Comparison of ENCODE assay signal across 22 cellular contexts in genomic region chr6:129050086-129050485, GRCh38.
DNase-seq lines count a peak whose midpoint lies in the region; ATAC-seq and TF ChIP-seq lines count a peak whose summit lies in the region.
"Had no signal": no experiment of that assay in that cellular context is flagged by ENCODE, and none has a peak within 500 bp of the region (broad histone marks: within the 10 kb centered on the region; RNA-seq: fewer than 3 reads in every experiment).

No MANE protein-coding gene starts in this region.

- no peak overlapping the region for H3K27ac ChIP-seq in IMR-90 (ENCODE audit: insufficient read depth, low read length)
- no peak overlapping the region for H3K27ac ChIP-seq in smooth muscle cell (ENCODE audit: low read depth)
- H3K27ac ChIP-seq: VCaP had no signal

- H3K4me1 ChIP-seq in IMR-90 (ENCODE audit: control insufficient read depth, insufficient read depth, low read length): no peaks in the 10 kb centered on the region
- H3K4me1 ChIP-seq in smooth muscle cell (ENCODE audit: low read depth): no peaks in the 10 kb centered on the region

- no peak overlapping the region for H4K5ac ChIP-seq in IMR-90 (ENCODE audit: low read depth, low read length)

- no peak overlapping the region for H3K9ac ChIP-seq in IMR-90 (ENCODE audit: low read depth, low read length)
- H3K9ac ChIP-seq in smooth muscle cell (ENCODE audit: low read depth): no peak overlapping the region

- no peak overlapping the region for H2BK20ac ChIP-seq in IMR-90 (ENCODE audit: low read depth, low read length)

- H3K23ac ChIP-seq in IMR-90 (ENCODE audit: low read depth, low read length): no peak overlapping the region

- peak; percentile 4 for DNase-seq in Daoy (ENCODE audit: low read depth)
- DNase-seq in IMR-90: peak; percentile 32
- DNase-seq in choroid plexus epithelial cell (ENCODE audit: low read depth): peak; percentile 19
- DNase-seq in myocyte (ENCODE audit: low read depth): peak; percentile 36
- DNase-seq in medulla oblongata (ENCODE audit: extremely low spot score): no peak
- no peak for DNase-seq in smooth muscle cell (lab: John Stamatoyannopoulos, UW; ENCODE audit: unreplicated experiment)
- DNase-seq in COLO668 (lab: John Stamatoyannopoulos, UW; ENCODE audit: unreplicated experiment): no peak
- DNase-seq: ACHN; activated CD4-positive, alpha-beta T cell treated with anti-CD3 and anti-CD28 coated beads, Interleukin-2, amount 10 ng/mL, durations not matched to agents 7 days and 5 days; activated CD8-positive, alpha-beta memory T cell treated with anti-CD3 and anti-CD28 coated beads, Interleukin-2, amount 10 ng/mL, durations not matched to agents 7 days and 5 days; aorta; C1 segment of cervical spinal cord; Kasumi-1; left colon; natural killer cell; NCI-H1048; NCI-H187 treated with DMSO at 0.1 percent for 48 hours; small intestine; substantia nigra had no signal

- peak overlapping the region; percentile 58; the same call in 1 of the 2 replicates for H3K4ac ChIP-seq in IMR-90 (ENCODE audit: low read depth, low read length)

- intact Hi-C loops in IMR-90 (cut with micrococcal nuclease): no loop called here

- H3F3A ChIP-seq in smooth muscle cell (ENCODE audit: low read depth): no peaks in the 10 kb centered on the region

- no peak overlapping the region for H2AK9ac ChIP-seq in IMR-90 (replicated peaks; ENCODE audit: low read depth, low read length, poor library complexity)

- H3K36me3 ChIP-seq in IMR-90 (ENCODE audit: control insufficient read depth, insufficient read depth, low read length) (no peaks in the 10 kb centered on the region), smooth muscle cell (ENCODE audit: low read depth) (no peaks in the 10 kb centered on the region)

- POLR2A ChIA-PET in IMR-90 (lab: Charles Lee; ENCODE audit: unreplicated experiment): no interaction called here

- 0 out of 2 replicates have a peak overlapping the region, but pooled peaks have one; percentile 14 for H2BK120ac ChIP-seq in IMR-90 (ENCODE audit: low read depth, low read length)

- no peaks in the 10 kb centered on the region for H3K79me1 ChIP-seq in IMR-90 (ENCODE audit: low read depth in 1 of 2, low read length in 2 of 2)

- in situ Hi-C loops in IMR-90 (cut with MboI; ENCODE audit: low sequenced_read_pairs): no loop called here

- 83% methylated on average over 1 of the region's 4 CpGs; no CpG with 5 or more reads in 1 of the 2 experiments for WGBS in IMR-90 (ENCODE audit: extremely low coverage in 2 of 2, insufficient read length in 1 of 2), 2 experiments
- 84% methylated on average over 4 of the region's 4 CpGs for WGBS in smooth muscle cell (ENCODE audit: low lambda C conversion rate)

- ATAC-seq in IMR-90 (ENCODE audit: low read depth) (peak; percentile 21; the same call in 1 of the 2 replicates), GM18909 (IDR thresholded peaks at IDR 0.05; ENCODE audit: poor library complexity, unreplicated experiment) (no peak)
- ATAC-seq: activated CD8-positive, alpha-beta memory T cell treated with anti-CD3 and anti-CD28 coated beads, Interleukin-2, amount 10 ng/mL, durations not matched to agents 7 days and 5 days; left colon; natural killer cell; SK-N-SH treated with all-trans-retinoic acid at 6 μM for 48 hours had no signal

- no peak overlapping the region for H2AK5ac ChIP-seq in IMR-90 (ENCODE audit: low read depth, low read length)

- H3K14ac ChIP-seq in IMR-90 (replicated peaks; ENCODE audit: low read depth, low read length): no peak overlapping the region

- no peak overlapping the region for H3K56ac ChIP-seq in IMR-90 (ENCODE audit: extremely low read depth, insufficient read depth, low read length)

- no peak overlapping the region for H2BK15ac ChIP-seq in IMR-90 (ENCODE audit: low read depth, low read length)

- H2BK5ac ChIP-seq in IMR-90 (ENCODE audit: low read depth, low read length, poor library complexity, severe bottlenecking): no peak overlapping the region

- TF ChIP-seq POLR2A in IMR-90 (IDR thresholded peaks at IDR 0.05; ENCODE audit: low read depth, low read length): no peak

- CTCF ChIA-PET in IMR-90 (lab: Yijun Ruan, JAX): no interaction called here

- no peak overlapping the region for H3K4me3 ChIP-seq in IMR-90 (ENCODE audit: insufficient read depth, low read depth, low read length)
- H3K4me3 ChIP-seq in choroid plexus epithelial cell (ENCODE audit: low read depth, low read length): no peak overlapping the region
- no peak overlapping the region for H3K4me3 ChIP-seq in smooth muscle cell

- BruUV-seq in IMR-90 (replicated peaks; lab: Mats Ljungman, UMichigan): no TSS peak

- H4K91ac ChIP-seq in IMR-90 (ENCODE audit: insufficient read depth, low read depth, low read length): no peak overlapping the region

- no peaks in the 10 kb centered on the region for H3K9me1 ChIP-seq in IMR-90 (ENCODE audit: insufficient read depth, low read length)

- H3K79me2 ChIP-seq in smooth muscle cell (ENCODE audit: low read depth): no peaks in the 10 kb centered on the region

- no peak overlapping the region for H4K8ac ChIP-seq in IMR-90 (ENCODE audit: low read depth in 2 of 2, low read length in 2 of 2)

- no peaks in the 10 kb centered on the region for H3K27me3 ChIP-seq in IMR-90 (ENCODE audit: control insufficient read depth, insufficient read depth, low read length)
- H3K27me3 ChIP-seq in smooth muscle cell (ENCODE audit: low read depth): no peaks in the 10 kb centered on the region

- no peak for TF ChIP-seq RAD21 in IMR-90 (IDR thresholded peaks at IDR 0.05; ENCODE audit: low read length)

- TF ChIP-seq CTCF in IMR-90 (conservative IDR thresholded peaks at IDR 0.05; ENCODE audit: low read depth, low read length): no peak
- TF ChIP-seq CTCF in choroid plexus epithelial cell (conservative IDR thresholded peaks at IDR 0.05; ENCODE audit: low read depth, low read length): no peak
- no peak for TF ChIP-seq CTCF in smooth muscle cell (IDR thresholded peaks at IDR 0.05; ENCODE audit: borderline replicate concordance, insufficient read depth, poor library complexity, severe bottlenecking)

- H3K4me2 ChIP-seq in IMR-90 (ENCODE audit: low read depth, low read length) (no peak overlapping the region), smooth muscle cell (no peak overlapping the region)

- no peak overlapping the region; the same call in 1 of the 2 replicates for H3K18ac ChIP-seq in IMR-90 (ENCODE audit: low read depth, low read length)

- H3K9me3 ChIP-seq in IMR-90 (ENCODE audit: control insufficient read depth, insufficient read depth, low read length) (no peaks in the 10 kb centered on the region), smooth muscle cell (replicated peaks; ENCODE audit: low read depth) (no peaks in the 10 kb centered on the region)

- no peaks in the 10 kb centered on the region for H4K20me1 ChIP-seq in IMR-90 (ENCODE audit: insufficient read depth, low read length)
- no peaks in the 10 kb centered on the region for H4K20me1 ChIP-seq in smooth muscle cell (ENCODE audit: low read depth)

- H2AFZ ChIP-seq in IMR-90 (replicated peaks; ENCODE audit: low read length, poor library complexity) (no peak overlapping the region), smooth muscle cell (ENCODE audit: low read depth) (no peak overlapping the region)

- dilution Hi-C loops in IMR-90 (cut with HindIII; ENCODE audit: low sequenced_read_pairs, unreplicated experiment): no loop called here

TF ChIP-seq in IMR-90, 13 proteins besides CTCF, POLR2A, EP300 and RAD21:
- no peak for TF ChIP-seq BHLHE40 (IDR thresholded peaks at IDR 0.05; ENCODE audit: low read depth, low read length)
- no peak for TF ChIP-seq MXI1 (IDR thresholded peaks at IDR 0.05; ENCODE audit: borderline replicate concordance, low read depth, low read length)
- TF ChIP-seq SMC3 (IDR thresholded peaks at IDR 0.05; ENCODE audit: low read depth, low read length): no peak
- no peak for TF ChIP-seq NFE2L2 (IDR thresholded peaks at IDR 0.05; ENCODE audit: low read depth, low read length)
- no peak for TF ChIP-seq USF2 (IDR thresholded peaks at IDR 0.05; ENCODE audit: low read depth, low read length)
- no peak for TF ChIP-seq RCOR1 (IDR thresholded peaks at IDR 0.05; ENCODE audit: insufficient replicate concordance, low read length)
- no peak for TF ChIP-seq CHD1 (IDR thresholded peaks at IDR 0.05; ENCODE audit: low read depth, low read length)
- TF ChIP-seq FOS (IDR thresholded peaks at IDR 0.05; ENCODE audit: low read depth, low read length): no peak
- no peak for TF ChIP-seq MAFK (IDR thresholded peaks at IDR 0.05; ENCODE audit: low read depth, low read length)
- TF ChIP-seq CEBPB (IDR thresholded peaks at IDR 0.05; ENCODE audit: low read depth, low read length): no peak
- TF ChIP-seq ELK1 (IDR thresholded peaks at IDR 0.05; ENCODE audit: borderline replicate concordance, low read depth, low read length): no peak
- no peak for TF ChIP-seq RFX5 (IDR thresholded peaks at IDR 0.05; ENCODE audit: low read depth, low read length)
- TF ChIP-seq MAZ (IDR thresholded peaks at IDR 0.05; ENCODE audit: borderline replicate concordance, low read depth, low read length): no peak

Comparison
In these comparisons a context has a peak if more than half of its experiments do, and no peak if none do; other contexts are left out.
1. DNase-seq: peak in Daoy (single experiment), IMR-90 (single experiment), choroid plexus epithelial cell (single experiment) and myocyte (single experiment); none in medulla oblongata (single experiment), smooth muscle cell (single experiment) and COLO668 (single experiment).